Comparison of ENCODE assay signal across 9 cellular contexts in the genomic region with DNA sequence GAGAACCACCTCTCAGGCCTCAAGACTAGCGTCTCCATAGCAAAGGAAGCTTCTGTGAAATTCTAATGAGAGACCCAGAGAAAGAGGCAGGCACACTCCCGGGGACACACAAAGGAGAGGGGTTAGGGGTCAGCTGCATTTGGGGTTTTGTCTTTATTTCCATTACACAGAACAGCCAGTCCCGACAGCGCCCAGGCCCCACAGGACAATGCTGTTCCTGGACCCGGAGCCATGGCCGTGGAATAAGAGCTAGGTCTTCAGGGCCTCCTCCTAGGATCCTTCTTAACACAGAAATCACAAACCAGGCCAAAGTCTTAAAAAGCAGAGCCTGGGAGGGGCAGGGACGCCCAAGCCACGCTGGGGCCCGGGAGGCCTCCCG. TPM values are rescaled to one million over a fixed set of nuclear protein-coding genes. Genes with fewer than 3 reads are reported as not detected.
DNase-seq lines count a peak whose midpoint lies in the region; FAIRE-seq and TF ChIP-seq lines count a peak whose summit lies in the region.
"Had no signal": no experiment of that assay in that cellular context is flagged by ENCODE, and none has a peak within 500 bp of the region (broad histone marks: within the 10 kb centered on the region; RNA-seq: fewer than 3 reads in every experiment).

No MANE protein-coding gene starts in this region.

- H3K18ac ChIP-seq in H1 (ENCODE audit: extremely low read depth, low read length), result peak overlapping the region; percentile 48; the same call in 1 of the 2 replicates

- H3K79me2 ChIP-seq in H1 (ENCODE audit: control insufficient read depth in 1 of 2, insufficient read depth in 2 of 2, low read length in 2 of 2), result no peaks in the 10 kb centered on the region

- no peak for TF ChIP-seq RAD21 in H1 (IDR thresholded peaks at IDR 0.05 in 1 of 2, conservative IDR thresholded peaks at IDR 0.05 in 1 of 2; ENCODE audit: low read depth in 2 of 2, low read length in 2 of 2)

- H3K27ac ChIP-seq in H1 (ENCODE audit: low read depth, low read length), result no peak overlapping the region

- peak overlapping the region in 3 of 4 experiments; percentile 13 to 51 (median 51); a peak in 5 of 7 replicates for H3K9ac ChIP-seq in H1 (replicated peaks in 1 of 4; ENCODE audit: extremely low read depth in 1 of 4, low read depth in 3 of 4, low read length in 3 of 4)

- no peak for TF ChIP-seq POLR2A in H1 (IDR thresholded peaks at IDR 0.05; ENCODE audit: control extremely low read depth in 1 of 2, low read depth in 2 of 2, low read length in 2 of 2)

- H4K20me1 ChIP-seq in H1 (replicated peaks in 1 of 2; ENCODE audit: control insufficient read depth in 1 of 2, insufficient read depth in 2 of 2, low read length in 2 of 2), result peaks cover 1 to 2% of the 10 kb centered on the region in 2 experiments

- TF ChIP-seq CTCF in H1 (IDR thresholded peaks at IDR 0.05; ENCODE audit: control extremely low read depth in 1 of 3, insufficient read depth in 1 of 3, low read depth in 1 of 3, low read length in 3 of 3) (no peak), nephron progenitor cell (IDR thresholded peaks at IDR 0.05) (no peak)

- no peak for FAIRE-seq in H1 (lab: Jason Lieb, UNC)

- no peak overlapping the region for H3K4ac ChIP-seq in H1 (replicated peaks; ENCODE audit: insufficient read length, low read depth, low read length)

- peak overlapping the region; percentile 39 for H4K91ac ChIP-seq in H1 (replicated peaks; ENCODE audit: insufficient read length, low read length)

- no peak overlapping the region for H3K14ac ChIP-seq in H1 (ENCODE audit: insufficient read length)

- H3K27me3 ChIP-seq in MG63 (no peaks in the 10 kb centered on the region), H1 (replicated peaks in 1 of 4; ENCODE audit: control insufficient read depth in 3 of 4, extremely low read depth in 1 of 4, insufficient read depth in 3 of 4, low read length in 3 of 4) (peaks cover 0 to 7% (median 4%) of the 10 kb centered on the region in 4 experiments; a peak in 5 of 7 replicates)

- no peaks in the 10 kb centered on the region for H3K9me3 ChIP-seq in MG63
- H3K9me3 ChIP-seq in H1 (ENCODE audit: insufficient read depth in 2 of 2, low read depth in 1 of 2, low read length in 1 of 2), result no peaks in the 10 kb centered on the region

- no peaks in the 10 kb centered on the region; the same call in 1 of the 2 replicates for H3K36me3 ChIP-seq in MG63
- H3K36me3 ChIP-seq in H1 (ENCODE audit: control insufficient read depth in 2 of 4, insufficient read depth in 4 of 4, low read length in 3 of 4), result no peaks in the 10 kb centered on the region

- H2AFZ ChIP-seq in H1 (ENCODE audit: low read length), result peak overlapping the region; percentile 68

- POLR2A ChIA-PET in H1 (lab: Charles Lee; ENCODE audit: partially characterized antibody), result interaction anchor here (0.8 to 3.9 kb wide), 11 partner anchors 9 to 269 kb away, joined by 3 to 40 read pairs (median 6); partner anchors contain the start of gene KCTD15

- DNase-seq in Ammon's horn (ENCODE audit: low spot score), result peak; percentile 30
- no peak for DNase-seq in MG63
- DNase-seq in H1 (ENCODE audit: low read depth in 1 of 2, low spot score in 2 of 2), result no peak
- no peak for DNase-seq in nephron progenitor cell
- DNase-seq in NCI-H2029 treated with DMSO at 0.1 percent for 48 hours (lab: John Stamatoyannopoulos, UW), result no peak
- DNase-seq in NCI-H774 (lab: John Stamatoyannopoulos, UW), result no peak
- no peak for DNase-seq in NCI-H345 treated with DMSO at 0.1 percent for 48 hours (lab: John Stamatoyannopoulos, UW; ENCODE audit: unreplicated experiment)
- no peak for DNase-seq in NCI-H510A (lab: John Stamatoyannopoulos, UW)
- DNase-seq: hippocampal formation had no signal

- H3K27me3 Mint-ChIP-seq in nephron progenitor cell (ENCODE audit: low read depth, poor library complexity), result peaks cover 25% of the 10 kb centered on the region

- CTCF ChIA-PET in H1 (lab: Charles Lee; ENCODE audit: partially characterized antibody), result interaction anchor here (0.7 to 3.0 kb wide), 9 partner anchors 9 to 277 kb away, joined by 3 to 17 read pairs (median 3); no protein-coding TSS in a partner anchor

- no peak overlapping the region for H3K23ac ChIP-seq in H1 (ENCODE audit: insufficient read length)

- H3K56ac ChIP-seq in H1 (replicated peaks; ENCODE audit: insufficient read length, low read depth, low read length), result no peak overlapping the region

- H2AK5ac ChIP-seq in H1 (ENCODE audit: low read depth, low read length), result no peak overlapping the region

- no peak overlapping the region for H2BK120ac ChIP-seq in H1 (replicated peaks; ENCODE audit: low read depth, low read length)

- no peak overlapping the region for H2BK20ac ChIP-seq in H1 (ENCODE audit: low read length)

- H3K4me1 Mint-ChIP-seq in nephron progenitor cell, result peaks cover 17% of the 10 kb centered on the region

- no peaks in the 10 kb centered on the region for H3K9me3 Mint-ChIP-seq in nephron progenitor cell

- peaks cover 0 to 12% (median 7%) of the 10 kb centered on the region in 4 experiments; a peak in 6 of 7 replicates for H3K4me1 ChIP-seq in H1 (replicated peaks in 1 of 4; ENCODE audit: control insufficient read depth in 3 of 4, insufficient read depth in 4 of 4, low read length in 3 of 4)

- peaks cover 5% of the 10 kb centered on the region for H3K36me3 Mint-ChIP-seq in nephron progenitor cell (ENCODE audit: low read depth)

- H3K79me1 ChIP-seq in H1 (ENCODE audit: low read depth, low read length), result no peaks in the 10 kb centered on the region; the same call in 1 of the 2 replicates

- H2BK5ac ChIP-seq in H1 (ENCODE audit: low read depth, low read length), result no peak overlapping the region

- TF ChIP-seq EP300 in H1 (IDR thresholded peaks at IDR 0.05; ENCODE audit: borderline replicate concordance in 1 of 2, low read depth in 2 of 2, low read length in 2 of 2), result no peak

- no peak overlapping the region for H2BK15ac ChIP-seq in H1 (ENCODE audit: low read length)

- 17% methylated on average over 8 of the region's 10 CpGs; no CpG with 5 or more reads in 1 of the 2 experiments for WGBS in H1 (ENCODE audit: extremely low coverage in 1 of 2, insufficient coverage in 1 of 2, insufficient read length in 1 of 2, insufficient replicate concordance in 2 of 2, low coverage in 1 of 2, low lambda C conversion rate in 2 of 2, missing lambda C conversion rate in 1 of 2), 2 experiments

- H3K23me2 ChIP-seq in H1 (ENCODE audit: low read depth, low read length), result peaks cover 10% of the 10 kb centered on the region; the same call in 1 of the 2 replicates

- H3K4me3 ChIP-seq in MG63 (peak overlapping the region; percentile 3; the same call in 1 of the 2 replicates), H1 (ENCODE audit: extremely low read depth in 1 of 4, insufficient read depth in 2 of 4, low read depth in 3 of 4, low read length in 4 of 4) (peak overlapping the region; percentile 57 to 71 (median 62))

- H3K27ac Mint-ChIP-seq in nephron progenitor cell, result no peak overlapping the region

- 0 out of 2 replicates have a peak overlapping the region, but pooled peaks have one; percentile 52 for H2BK12ac ChIP-seq in H1 (ENCODE audit: low read depth, low read length)

- H3K4me2 ChIP-seq in H1 (ENCODE audit: insufficient read depth in 1 of 2, low read depth in 2 of 2, low read length in 2 of 2), result peak overlapping the region; percentile 92 to 93

- peak overlapping the region; percentile 48 for H4K5ac ChIP-seq in H1 (ENCODE audit: insufficient read length, low read depth, low read length)

- peak overlapping the region; percentile 71 for H3K4me3 Mint-ChIP-seq in nephron progenitor cell

- H4K8ac ChIP-seq in H1 (ENCODE audit: extremely low read depth, insufficient read depth, low read length), result peak overlapping the region; percentile 75; the same call in 1 of the 2 replicates

TF ChIP-seq in H1, 55 proteins besides CTCF, POLR2A, EP300 and RAD21:
- TF ChIP-seq ZNF274 (IDR thresholded peaks at IDR 0.05; ENCODE audit: borderline replicate concordance, extremely low read depth, low read length) (no peak), SP2 (IDR thresholded peaks at IDR 0.05; ENCODE audit: low read length) (no peak), MAFK (IDR thresholded peaks at IDR 0.05; ENCODE audit: low read depth, low read length) (no peak), TBP (IDR thresholded peaks at IDR 0.05; ENCODE audit: low read depth, low read length) (no peak), CBX5 (IDR thresholded peaks at IDR 0.05; ENCODE audit: low read depth, low read length) (no peak), TEAD4 (IDR thresholded peaks at IDR 0.05; ENCODE audit: low read depth, low read length) (no peak), TAF1 (IDR thresholded peaks at IDR 0.05; ENCODE audit: low read depth, low read length) (no peak), GTF2F1 (IDR thresholded peaks at IDR 0.05; ENCODE audit: borderline replicate concordance, low read depth, low read length) (no peak), CHD1 (IDR thresholded peaks at IDR 0.05; ENCODE audit: low read depth, low read length) (no peak), SAP30 (IDR thresholded peaks at IDR 0.05; ENCODE audit: insufficient read depth, insufficient replicate concordance, low read length) (no peak), RNF2 (IDR thresholded peaks at IDR 0.05; ENCODE audit: borderline replicate concordance, low read depth, low read length, missing control alignments, poor library complexity, severe bottlenecking) (no peak), SP4 (IDR thresholded peaks at IDR 0.05; ENCODE audit: low read length) (no peak)

RNA-seq across cellular contexts. Expression of gene KCTD15, which starts 22.8 kb away (rescaled TPM):
- total RNA-seq in MG63 (2014; rRNA removed; shearing (Covaris generic); ENCODE audit: low replicate concordance), result 72.5 and 81.7 TPM in 2 replicates
- total RNA-seq in H1 (2021; fragmentation: NEBNext Ultra II Directional; extraction: Animal tissue kit (Norgen Biotek cat#: 25700)), result 25.1 and 25.5 TPM in 2 replicates
- polyA plus RNA-seq in H1 (2011; rRNA removed), result 27.0 and 51.8 TPM in 2 replicates
- polyA plus RNA-seq in H1 (2011; cell fraction: cytosol; rRNA removed), result 48.8 TPM
- polyA plus RNA-seq in H1 (2011; cell fraction: nucleus; rRNA removed), result 79.7 TPM
- polyA plus RNA-seq in H1 (2012, experiment 1 of 2), result 15.0 to 22.9 TPM (median 20.8 TPM) in 4 replicates
- polyA plus RNA-seq in H1 (2012, experiment 2 of 2), result 16.1 TPM
- 13.7 TPM for polyA plus RNA-seq in H1 (2013, experiment 1 of 2)
- polyA plus RNA-seq in H1 (2013, experiment 2 of 2), result 12.4 TPM
- polyA minus RNA-seq in H1 (2011; rRNA and poly(A)+ RNA removed), result 20.1 and 20.2 TPM in 2 replicates
- 14.8 TPM for polyA minus RNA-seq in H1 (2011; cell fraction: cytosol; rRNA and poly(A)+ RNA removed)
- 15.7 TPM for polyA minus RNA-seq in H1 (2011; cell fraction: nucleus; rRNA and poly(A)+ RNA removed)
